8 cellular contexts compared by ENCODE assay signal in the genomic region with DNA sequence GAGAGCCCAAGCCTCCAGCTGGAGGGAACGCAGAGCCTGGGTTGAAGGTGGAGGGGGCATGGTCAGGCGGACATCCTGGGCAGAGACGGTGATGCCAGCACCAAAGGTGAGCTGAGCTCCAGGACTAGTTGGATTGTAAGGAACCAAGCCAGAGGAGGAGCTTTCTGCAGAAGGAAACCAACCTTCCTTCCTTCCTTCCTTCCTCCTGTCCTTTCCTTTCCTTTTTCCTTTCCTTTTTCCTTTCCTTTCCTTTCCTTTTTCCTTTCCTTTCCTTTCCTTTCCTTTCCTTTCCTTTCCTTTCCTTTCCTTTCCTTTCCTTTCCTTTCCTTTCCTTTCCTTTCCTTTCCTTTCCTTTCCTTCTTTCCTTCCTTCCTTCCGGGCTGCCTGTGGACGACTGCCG. TPM values are rescaled to one million over a fixed set of nuclear protein-coding genes. Genes with fewer than 3 reads are reported as not detected.
DNase-seq lines count a peak whose midpoint lies in the region; ATAC-seq, FAIRE-seq and TF ChIP-seq lines count a peak whose summit lies in the region.
"Not testable (repeated sequence)": the region's sequence is repeated elsewhere in the genome, so short reads cannot be mapped to it uniquely, and the experiment has no call there.

No MANE protein-coding gene starts in this region.

- TF ChIP-seq RAD21 in H1 (IDR thresholded peaks at IDR 0.05 in 1 of 2, conservative IDR thresholded peaks at IDR 0.05 in 1 of 2; ENCODE audit: low read depth in 2 of 2, low read length in 2 of 2); HepG2 (CRISPR knock-in tag; IDR thresholded peaks at IDR 0.05): not testable (repeated sequence)

- POLR2A ChIA-PET in HEK293 (lab: Yijun Ruan, JAX); activated naive CD8-positive, alpha-beta T cell treated with anti-CD3 and anti-CD28 coated beads, Interleukin-2, amount 10 ng/mL, durations not matched to agents 7 days and 5 days (lab: Charles Lee); HepG2 (lab: Yijun Ruan, JAX): not testable (repeated sequence)
- POLR2A ChIA-PET in H1 (lab: Charles Lee; ENCODE audit: partially characterized antibody), result interaction anchor here (1.2 kb wide), 1 partner anchor 11 kb away, joined by 4 read pairs; a partner anchor contains a TSS

- H3K4me3 Mint-ChIP-seq in CD4-positive, CD25-positive, alpha-beta regulatory T cell; activated naive CD8-positive, alpha-beta T cell treated with anti-CD3 and anti-CD28 coated beads, Interleukin-2, amount 10 ng/mL, durations not matched to agents 7 days and 5 days; nephron progenitor cell: not testable (repeated sequence)

- not testable (repeated sequence) for H4K20me1 ChIP-seq in Karpas-422 (ENCODE audit: insufficient read depth, low read depth, low read length); H1 (replicated peaks in 1 of 2; ENCODE audit: control insufficient read depth in 1 of 2, insufficient read depth in 2 of 2, low read length in 2 of 2); HepG2 (ENCODE audit: insufficient read depth, low read length); osteoblast (ENCODE audit: insufficient read depth, low read length)

- not testable (repeated sequence) for H3K9me2 ChIP-seq in Karpas-422 (replicated peaks; ENCODE audit: insufficient read depth, low read length)

- in situ Hi-C loops in HepG2 (cut with HindIII; ENCODE audit: extremely low pct_ligation_motif_present, low pct_unique_long_range_greater_than_20kb), result not testable (repeated sequence)

- H3K36me3 ChIP-seq in CD4-positive, CD25-positive, alpha-beta regulatory T cell (ENCODE audit: control insufficient read depth, insufficient read depth, low read length); HEK293 (ENCODE audit: control insufficient read depth in 2 of 2, insufficient read depth in 1 of 2, low read length in 2 of 2); Karpas-422 (ENCODE audit: insufficient read depth, low read length); H1 (ENCODE audit: control insufficient read depth in 2 of 4, insufficient read depth in 4 of 4, low read length in 3 of 4); HepG2 (replicated peaks in 1 of 2; ENCODE audit: control insufficient read depth in 1 of 2, insufficient read depth in 2 of 2, low read length in 2 of 2); osteoblast (ENCODE audit: insufficient read depth, low read length): not testable (repeated sequence)

- H3K4me3 ChIP-seq in CD4-positive, CD25-positive, alpha-beta regulatory T cell (ENCODE audit: low read depth, low read length); HEK293 (ENCODE audit: low read depth, low read length); Karpas-422 (ENCODE audit: low read length); H1 (ENCODE audit: extremely low read depth in 1 of 4, insufficient read depth in 2 of 4, low read depth in 3 of 4, low read length in 4 of 4); HepG2 (replicated peaks in 1 of 3; ENCODE audit: insufficient read depth in 1 of 3, low read depth in 2 of 3, low read length in 3 of 3); osteoblast (ENCODE audit: insufficient read depth, low read length): not testable (repeated sequence)

- not testable (repeated sequence) for H2AK5ac ChIP-seq in H1 (ENCODE audit: low read depth, low read length)

- H3K79me2 ChIP-seq in Karpas-422 (ENCODE audit: low read length); H1 (ENCODE audit: control insufficient read depth in 1 of 2, insufficient read depth in 2 of 2, low read length in 2 of 2); HepG2 (ENCODE audit: insufficient read depth, low read length); osteoblast (ENCODE audit: insufficient read depth, low read length): not testable (repeated sequence)

- H4K8ac ChIP-seq in H1 (ENCODE audit: extremely low read depth, insufficient read depth, low read length), result 0 out of 2 replicates have a peak overlapping the region, but pooled peaks have one; percentile 62

- DNase-seq in CD4-positive, CD25-positive, alpha-beta regulatory T cell; activated naive CD8-positive, alpha-beta T cell treated with anti-CD3 and anti-CD28 coated beads, Interleukin-2, amount 10 ng/mL, durations not matched to agents 7 days and 5 days; H1 (ENCODE audit: low read depth in 1 of 2, low spot score in 2 of 2); HepG2 (ENCODE audit: low spot score); nephron progenitor cell: not testable (repeated sequence)
- DNase-seq in Karpas-422 (peak; percentile 32), osteoblast (ENCODE audit: insufficient read length, low spot score, missing footprints) (peak; percentile 32)

- H3K9ac ChIP-seq in Karpas-422 (ENCODE audit: low read length); H1 (replicated peaks in 1 of 4; ENCODE audit: extremely low read depth in 1 of 4, low read depth in 3 of 4, low read length in 3 of 4); HepG2 (ENCODE audit: insufficient read depth, low read depth, low read length): not testable (repeated sequence)

- H3K9me3 Mint-ChIP-seq in CD4-positive, CD25-positive, alpha-beta regulatory T cell; activated naive CD8-positive, alpha-beta T cell treated with anti-CD3 and anti-CD28 coated beads, Interleukin-2, amount 10 ng/mL, durations not matched to agents 7 days and 5 days: not testable (repeated sequence)
- H3K9me3 Mint-ChIP-seq in nephron progenitor cell, result peaks cover 46% of the 10 kb centered on the region

- not testable (repeated sequence) for H2BK15ac ChIP-seq in H1 (ENCODE audit: low read length)

- H3K18ac ChIP-seq in H1 (ENCODE audit: extremely low read depth, low read length), result not testable (repeated sequence)

- H2BK12ac ChIP-seq in H1 (ENCODE audit: low read depth, low read length), result not testable (repeated sequence)

- not testable (repeated sequence) for H3K4me2 ChIP-seq in Karpas-422 (ENCODE audit: low read depth, low read length, poor library complexity, severe bottlenecking); H1 (ENCODE audit: insufficient read depth in 1 of 2, low read depth in 2 of 2, low read length in 2 of 2); HepG2 (ENCODE audit: low read depth, low read length); osteoblast (ENCODE audit: insufficient read depth, low read length)

- not testable (repeated sequence) for H4K5ac ChIP-seq in H1 (ENCODE audit: insufficient read length, low read depth, low read length)

- H3K14ac ChIP-seq in H1 (ENCODE audit: insufficient read length), result not testable (repeated sequence)

- H3K36me3 Mint-ChIP-seq in CD4-positive, CD25-positive, alpha-beta regulatory T cell; activated naive CD8-positive, alpha-beta T cell treated with anti-CD3 and anti-CD28 coated beads, Interleukin-2, amount 10 ng/mL, durations not matched to agents 7 days and 5 days; nephron progenitor cell (ENCODE audit: low read depth): not testable (repeated sequence)

- H3K23ac ChIP-seq in H1 (ENCODE audit: insufficient read length), result not testable (repeated sequence)

- H3K4me1 ChIP-seq in CD4-positive, CD25-positive, alpha-beta regulatory T cell (ENCODE audit: control insufficient read depth, insufficient read depth, low read length, poor library complexity, severe bottlenecking); HEK293 (ENCODE audit: control insufficient read depth, insufficient read depth, low read length); Karpas-422 (ENCODE audit: low read length); H1 (replicated peaks in 1 of 4; ENCODE audit: control insufficient read depth in 3 of 4, insufficient read depth in 4 of 4, low read length in 3 of 4); osteoblast (ENCODE audit: insufficient read depth, low read length): not testable (repeated sequence)
- peaks cover 16% of the 10 kb centered on the region for H3K4me1 ChIP-seq in HepG2 (ENCODE audit: insufficient read depth, low read length)

- H3K23me2 ChIP-seq in H1 (ENCODE audit: low read depth, low read length), result not testable (repeated sequence)

- not testable (repeated sequence) for FAIRE-seq in H1 (lab: Jason Lieb, UNC); HepG2 (lab: Jason Lieb, UNC)

- H3K27ac Mint-ChIP-seq in CD4-positive, CD25-positive, alpha-beta regulatory T cell, result peak overlapping the region in 2 of 3 donors; percentile 20 to 80
- peak overlapping the region; percentile 30 for H3K27ac Mint-ChIP-seq in activated naive CD8-positive, alpha-beta T cell treated with anti-CD3 and anti-CD28 coated beads, Interleukin-2, amount 10 ng/mL, durations not matched to agents 7 days and 5 days
- H3K27ac Mint-ChIP-seq in nephron progenitor cell, result peak overlapping the region; percentile 60

- TF ChIP-seq CTCF in HEK293 (tag by site-specific recombination; IDR thresholded peaks at IDR 0.05); H1 (IDR thresholded peaks at IDR 0.05; ENCODE audit: control extremely low read depth in 1 of 3, insufficient read depth in 1 of 3, low read depth in 1 of 3, low read length in 3 of 3); HepG2 (CRISPR knock-in tag; IDR thresholded peaks at IDR 0.05); nephron progenitor cell (IDR thresholded peaks at IDR 0.05); osteoblast (IDR thresholded peaks at IDR 0.05; ENCODE audit: extremely low read depth, low read depth, low read length): not testable (repeated sequence)

- H3K56ac ChIP-seq in H1 (replicated peaks; ENCODE audit: insufficient read length, low read depth, low read length), result not testable (repeated sequence)

- not testable (repeated sequence) for H2BK20ac ChIP-seq in H1 (ENCODE audit: low read length)

- not testable (repeated sequence) for H2BK5ac ChIP-seq in H1 (ENCODE audit: low read depth, low read length)

- TF ChIP-seq POLR2A in H1 (IDR thresholded peaks at IDR 0.05; ENCODE audit: control extremely low read depth in 1 of 2, low read depth in 2 of 2, low read length in 2 of 2); HepG2 (IDR thresholded peaks at IDR 0.05; ENCODE audit: insufficient read depth in 1 of 2, low read depth in 2 of 2, low read length in 2 of 2): not testable (repeated sequence)

- H3K27me3 Mint-ChIP-seq in CD4-positive, CD25-positive, alpha-beta regulatory T cell; activated naive CD8-positive, alpha-beta T cell treated with anti-CD3 and anti-CD28 coated beads, Interleukin-2, amount 10 ng/mL, durations not matched to agents 7 days and 5 days; nephron progenitor cell (ENCODE audit: low read depth, poor library complexity): not testable (repeated sequence)

- H3K4me1 Mint-ChIP-seq in CD4-positive, CD25-positive, alpha-beta regulatory T cell; activated naive CD8-positive, alpha-beta T cell treated with anti-CD3 and anti-CD28 coated beads, Interleukin-2, amount 10 ng/mL, durations not matched to agents 7 days and 5 days; nephron progenitor cell: not testable (repeated sequence)

- TF ChIP-seq EP300 in H1 (IDR thresholded peaks at IDR 0.05; ENCODE audit: borderline replicate concordance in 1 of 2, low read depth in 2 of 2, low read length in 2 of 2); HepG2 (IDR thresholded peaks at IDR 0.05; ENCODE audit: low read depth in 2 of 2, low read length in 2 of 2); HepG2 (CRISPR knock-in tag; IDR thresholded peaks at IDR 0.05; ENCODE audit: borderline replicate concordance): not testable (repeated sequence)

- H2BK120ac ChIP-seq in H1 (replicated peaks; ENCODE audit: low read depth, low read length), result not testable (repeated sequence)

- not testable (repeated sequence) for BruUV-seq in HepG2 (replicated peaks; lab: Mats Ljungman, UMichigan)

- not testable (repeated sequence) for ATAC-seq in CD4-positive, CD25-positive, alpha-beta regulatory T cell (ENCODE audit: low read depth in 2 of 2); activated naive CD8-positive, alpha-beta T cell treated with anti-CD3 and anti-CD28 coated beads, Interleukin-2, amount 10 ng/mL, durations not matched to agents 7 days and 5 days (ENCODE audit: low read depth); HepG2

- not testable (repeated sequence) for H3K79me1 ChIP-seq in H1 (ENCODE audit: low read depth, low read length)

- H3K4ac ChIP-seq in H1 (replicated peaks; ENCODE audit: insufficient read length, low read depth, low read length), result not testable (repeated sequence)

- CTCF ChIA-PET in HEK293 (lab: Yijun Ruan, JAX); HepG2 (lab: Yijun Ruan, JAX; ENCODE audit: low intra/inter-chr PET ratio, low total read pairs): not testable (repeated sequence)
- CTCF ChIA-PET in H1 (lab: Charles Lee; ENCODE audit: partially characterized antibody), result interaction anchor here (0.8 kb wide), 1 partner anchor 212 kb away, joined by 3 read pairs; no protein-coding TSS in a partner anchor

- 68% methylated on average over 4 of the region's 6 CpGs; no CpG with 5 or more reads in 1 of the 2 experiments for WGBS in H1 (ENCODE audit: extremely low coverage in 1 of 2, insufficient coverage in 1 of 2, insufficient read length in 1 of 2, insufficient replicate concordance in 2 of 2, low coverage in 1 of 2, low lambda C conversion rate in 2 of 2, missing lambda C conversion rate in 1 of 2), 2 experiments
- WGBS in HepG2 (ENCODE audit: low lambda C conversion rate), result 22% methylated on average over 6 of the region's 6 CpGs

- H3K27ac ChIP-seq in CD4-positive, CD25-positive, alpha-beta regulatory T cell (ENCODE audit: insufficient read depth, low read length, poor library complexity, severe bottlenecking); HEK293 (ENCODE audit: extremely low read depth, low read depth, low read length); Karpas-422 (ENCODE audit: low read length); H1 (ENCODE audit: low read depth, low read length); HepG2 (ENCODE audit: extremely low read length, insufficient read depth, low read length); osteoblast (ENCODE audit: low read depth, low read length): not testable (repeated sequence)

- intact Hi-C loops in HepG2 (cut with micrococcal nuclease; ENCODE audit: unreplicated experiment), result not testable (repeated sequence)

- not testable (repeated sequence) for H4K91ac ChIP-seq in H1 (replicated peaks; ENCODE audit: insufficient read length, low read length)

- not testable (repeated sequence) for H3K9me3 ChIP-seq in CD4-positive, CD25-positive, alpha-beta regulatory T cell (ENCODE audit: control insufficient read depth in 2 of 2, low read length in 2 of 2); HEK293 (ENCODE audit: control insufficient read depth, insufficient read depth, low read depth, low read length); Karpas-422 (ENCODE audit: low read length); H1 (ENCODE audit: insufficient read depth in 2 of 2, low read depth in 1 of 2, low read length in 1 of 2); HepG2 (ENCODE audit: low read length); osteoblast (ENCODE audit: low read depth, low read length)

- not testable (repeated sequence) for H2AFZ ChIP-seq in Karpas-422 (ENCODE audit: low read length); H1 (ENCODE audit: low read length); osteoblast (ENCODE audit: low read length)
- peak overlapping the region; percentile 54 for H2AFZ ChIP-seq in HepG2 (ENCODE audit: low read length)

- not testable (repeated sequence) for H3K27me3 ChIP-seq in CD4-positive, CD25-positive, alpha-beta regulatory T cell (ENCODE audit: control insufficient read depth, insufficient read depth, low read length); Karpas-422 (ENCODE audit: low read length); H1 (replicated peaks in 1 of 4; ENCODE audit: control insufficient read depth in 3 of 4, extremely low read depth in 1 of 4, insufficient read depth in 3 of 4, low read length in 3 of 4); osteoblast (ENCODE audit: insufficient read depth, low read length)
- peaks cover 3 to 51% of the 10 kb centered on the region in 2 experiments for H3K27me3 ChIP-seq in HepG2 (ENCODE audit: control insufficient read depth in 1 of 2, insufficient read depth in 2 of 2, low read length in 2 of 2)

RNA-seq across cellular contexts. Expression of a gene that starts 11.0 kb away (rescaled TPM):
- total RNA-seq in CD4-positive, CD25-positive, alpha-beta regulatory T cell, result 19.8 TPM
- polyA plus RNA-seq in CD4-positive, CD25-positive, alpha-beta regulatory T cell, result 10 to 100 TPM in 3 of 4 donors, 1 to 10 TPM in 1; 8.5 to 12.4 (median 11.7) TPM
- total RNA-seq in Karpas-422 (2014; rRNA removed; shearing (Covaris generic); ENCODE audit: low replicate concordance), result 9.2 and 12.1 TPM in 2 replicates
- total RNA-seq in activated naive CD8-positive, alpha-beta T cell treated with anti-CD3 and anti-CD28 coated beads, Interleukin-2, amount 10 ng/mL, durations not matched to agents 7 days and 5 days, result 10 to 100 TPM; 13.7 to 16.9 TPM
- 6.8 and 7.4 TPM in 2 replicates for total RNA-seq in H1 (2021; fragmentation: NEBNext Ultra II Directional; extraction: Animal tissue kit (Norgen Biotek cat#: 25700))
- 0.72 and 1.00 TPM in 2 replicates for polyA plus RNA-seq in H1 (2011; rRNA removed)
- polyA plus RNA-seq in H1 (2011; cell fraction: cytosol; rRNA removed), result 1.8 TPM
- 1.1 TPM for polyA plus RNA-seq in H1 (2011; cell fraction: nucleus; rRNA removed)
- 2.5 to 5.0 TPM (median 3.2 TPM) in 4 replicates for polyA plus RNA-seq in H1 (2012, experiment 1 of 2)
- polyA plus RNA-seq in H1 (2012, experiment 2 of 2), result 0.28 TPM
- 3.7 TPM for polyA plus RNA-seq in H1 (2013, experiment 1 of 2)
- polyA plus RNA-seq in H1 (2013, experiment 2 of 2), result 3.8 TPM
- 4.4 and 6.7 TPM in 2 replicates for polyA minus RNA-seq in H1 (2011; rRNA and poly(A)+ RNA removed)
- polyA minus RNA-seq in H1 (2011; cell fraction: cytosol; rRNA and poly(A)+ RNA removed), result 3.1 TPM
- 10.4 TPM for polyA minus RNA-seq in H1 (2011; cell fraction: nucleus; rRNA and poly(A)+ RNA removed)
- 6.2 and 8.8 TPM in 2 replicates for total RNA-seq in HepG2 (2016; rRNA removed; fragmentation: Illumina TruSeq; extraction: Trizol)
- total RNA-seq in HepG2 (2016; cell fraction: cytosol; rRNA removed; fragmentation: Illumina TruSeq; extraction: Trizol; ENCODE audit: low read depth), result 1.2 and 1.4 TPM in 2 replicates
- 5.8 and 9.2 TPM in 2 replicates for total RNA-seq in HepG2 (2016; cell fraction: insoluble cytoplasmic fraction; rRNA removed; fragmentation: Illumina TruSeq; extraction: Trizol)
- total RNA-seq in HepG2 (2016; cell fraction: membrane; rRNA removed; fragmentation: Illumina TruSeq; extraction: Trizol), result 2.8 and 3.9 TPM in 2 replicates
- 5.0 and 6.5 TPM in 2 replicates for total RNA-seq in HepG2 (2016; cell fraction: nucleus; rRNA removed; fragmentation: Illumina TruSeq; extraction: Trizol)
- 1.5 and 1.9 TPM in 2 replicates for polyA plus RNA-seq in HepG2 (2011; rRNA removed)
- polyA plus RNA-seq in HepG2 (2011; cell fraction: cytosol; rRNA removed), result 0.97 and 1.4 TPM in 2 replicates
- 0.85 and 0.92 TPM in 2 replicates for polyA plus RNA-seq in HepG2 (2011; cell fraction: nucleus; rRNA removed)
- polyA plus RNA-seq in HepG2 (2012), result 3.0 and 3.3 TPM in 2 replicates
- polyA plus RNA-seq in HepG2 (2016; cell fraction: cytosol; fragmentation: Illumina TruSeq; extraction: Trizol; ENCODE audit: low read depth), result 0.28 and 0.34 TPM in 2 replicates
- 4.4 and 5.6 TPM in 2 replicates for polyA plus RNA-seq in HepG2 (2016; cell fraction: insoluble cytoplasmic fraction; fragmentation: Illumina TruSeq; extraction: Trizol; ENCODE audit: low read depth)
- polyA plus RNA-seq in HepG2 (2016; cell fraction: membrane; fragmentation: Illumina TruSeq; extraction: Trizol; ENCODE audit: low read depth), result 0.72 and 0.88 TPM in 2 replicates
- 5.1 and 5.6 TPM in 2 replicates for polyA plus RNA-seq in HepG2 (2016; cell fraction: nucleus; fragmentation: Illumina TruSeq; extraction: Trizol; ENCODE audit: insufficient read depth, low read depth)
- 0.33 and 1.2 TPM in 2 replicates for polyA minus RNA-seq in HepG2 (2011; rRNA and poly(A)+ RNA removed; ENCODE audit: low replicate concordance)
- polyA minus RNA-seq in HepG2 (2011; cell fraction: cytosol; rRNA and poly(A)+ RNA removed), result 2.7 and 4.2 TPM in 2 replicates
- 8.2 and 10.2 TPM in 2 replicates for polyA minus RNA-seq in HepG2 (2011; cell fraction: nucleus; rRNA and poly(A)+ RNA removed)
- total RNA-seq in osteoblast, result 6.5 and 7.4 TPM in 2 replicates
